In the genomic region with DNA sequence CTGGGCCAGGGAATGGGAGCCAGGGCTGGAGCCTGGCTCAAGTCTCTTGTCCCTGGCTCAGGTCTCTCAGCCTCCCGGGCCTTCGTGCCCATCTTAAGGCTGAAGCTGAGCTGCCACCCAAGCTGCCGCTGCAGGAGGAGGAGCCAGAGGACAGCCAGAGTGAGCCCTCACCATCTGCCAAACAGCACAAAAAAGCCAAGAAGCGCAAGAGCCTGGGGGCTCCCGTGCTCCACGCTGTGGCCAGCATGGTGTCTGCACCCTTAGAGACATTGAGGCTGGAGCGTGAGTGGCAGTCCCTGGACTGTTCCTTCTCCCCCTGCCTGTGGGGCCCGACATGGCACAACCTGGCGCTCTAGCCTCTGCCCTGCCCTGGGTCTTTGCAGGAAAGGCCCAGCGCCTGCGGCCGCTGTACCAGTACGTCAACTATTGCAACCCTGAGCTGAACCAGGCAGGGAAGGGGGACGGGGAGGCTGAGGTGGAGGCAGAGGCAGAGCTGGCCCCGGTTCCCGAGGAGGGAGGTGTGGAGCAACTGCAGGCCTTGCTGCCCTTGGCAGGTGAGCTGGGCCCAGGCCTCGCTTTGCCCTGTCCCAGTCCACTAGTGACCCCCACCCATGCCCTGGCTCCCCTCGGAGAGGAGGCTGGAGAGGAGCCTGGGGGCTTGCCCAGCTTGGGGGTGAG, we compare ENCODE assay signal across 8 cellular contexts. TPM values are rescaled to one million over a fixed set of nuclear protein-coding genes. Genes with fewer than 3 reads are reported as not detected.
DNase-seq lines count a peak whose midpoint lies in the region; FAIRE-seq and TF ChIP-seq lines count a peak whose summit lies in the region.

No MANE protein-coding gene starts in this region.

- no peak overlapping the region for H3K27ac ChIP-seq in astrocyte (ENCODE audit: low read depth, low read length)
- peak overlapping the region; percentile 64 for H3K27ac ChIP-seq in hepatocyte

- H3K27me3 Mint-ChIP-seq in T-helper 2 cell treated with Interferon-gamma antibody and Interleukin-4, amounts not matched to agents 5 μg/mL and 100 μg/mL, for 36 hours (ENCODE audit: low read depth): no peaks in the 10 kb centered on the region
- peaks cover 6% of the 10 kb centered on the region for H3K27me3 Mint-ChIP-seq in astrocyte (ENCODE audit: low read depth, unreplicated experiment)

- peak overlapping the region; percentile 39 for H3K27ac Mint-ChIP-seq in T-helper 2 cell treated with Interferon-gamma antibody and Interleukin-4, amounts not matched to agents 5 μg/mL and 100 μg/mL, for 36 hours
- H3K27ac Mint-ChIP-seq in astrocyte (ENCODE audit: unreplicated experiment): no peak overlapping the region

- peak overlapping the region; percentile 84 for H2AFZ ChIP-seq in astrocyte (ENCODE audit: low read depth, low read length)
- H2AFZ ChIP-seq in hepatocyte: no peak overlapping the region

- H4K20me1 ChIP-seq in astrocyte (ENCODE audit: insufficient read depth, low read length) (peaks cover 6% of the 10 kb centered on the region), hepatocyte (ENCODE audit: insufficient read depth, poor library complexity, severe bottlenecking) (no peaks in the 10 kb centered on the region)

- H3K9me3 ChIP-seq in astrocyte (ENCODE audit: insufficient read depth, low read depth, low read length): no peaks in the 10 kb centered on the region
- no peaks in the 10 kb centered on the region for H3K9me3 ChIP-seq in hepatocyte (ENCODE audit: low read depth)

- peaks cover 18% of the 10 kb centered on the region for H3K4me1 ChIP-seq in astrocyte (ENCODE audit: insufficient read depth, low read length)
- peaks cover 14% of the 10 kb centered on the region for H3K4me1 ChIP-seq in hepatocyte (ENCODE audit: insufficient read depth)

- peaks cover 7% of the 10 kb centered on the region for H3K4me1 Mint-ChIP-seq in T-helper 2 cell treated with Interferon-gamma antibody and Interleukin-4, amounts not matched to agents 5 μg/mL and 100 μg/mL, for 36 hours (ENCODE audit: low read depth)
- peaks cover 3% of the 10 kb centered on the region for H3K4me1 Mint-ChIP-seq in astrocyte (ENCODE audit: low read depth, unreplicated experiment)

- H3K9ac ChIP-seq in astrocyte (ENCODE audit: low read length): peak overlapping the region; percentile 66

- H3K4me3 ChIP-seq in astrocyte (ENCODE audit: insufficient read depth, low read depth, low read length) (no peak overlapping the region), hepatocyte (no peak overlapping the region), skeletal muscle cell (ENCODE audit: low read depth, low read length) (peak overlapping the region; percentile 13)

- TF ChIP-seq CTCF in GM10266 (IDR thresholded peaks at IDR 0.05; ENCODE audit: control insufficient read depth, insufficient read depth, low read depth, missing control alignments) (peak; percentile 90), astrocyte (IDR thresholded peaks at IDR 0.05; ENCODE audit: insufficient read depth, low read depth, low read length) (peak; percentile 82), hepatocyte (IDR thresholded peaks at IDR 0.05; ENCODE audit: poor library complexity) (peak; percentile 74)

- H3K27me3 ChIP-seq in astrocyte (ENCODE audit: insufficient read depth, low read length) (no peaks in the 10 kb centered on the region), hepatocyte (no peaks in the 10 kb centered on the region)

- no peaks in the 10 kb centered on the region for H3K36me3 ChIP-seq in astrocyte (ENCODE audit: insufficient read depth, low read length)
- H3K36me3 ChIP-seq in hepatocyte (replicated peaks; ENCODE audit: insufficient read depth, low read depth): no peaks in the 10 kb centered on the region

- peak; percentile 41 for FAIRE-seq in astrocyte (lab: Jason Lieb, UNC)

- POLR2A ChIA-PET in HEK293T (lab: Yijun Ruan, JAX): interaction anchor here (1.3 to 2.3 kb wide), 2 partner anchors 147 to 267 kb away, joined by 4 to 6 read pairs; no protein-coding TSS in a partner anchor

- H3K36me3 Mint-ChIP-seq in T-helper 2 cell treated with Interferon-gamma antibody and Interleukin-4, amounts not matched to agents 5 μg/mL and 100 μg/mL, for 36 hours (ENCODE audit: low read depth): no peaks in the 10 kb centered on the region
- peaks cover 6% of the 10 kb centered on the region for H3K36me3 Mint-ChIP-seq in astrocyte (ENCODE audit: low read depth, unreplicated experiment)

- H3K79me2 ChIP-seq in astrocyte (ENCODE audit: insufficient read depth, low read length) (no peaks in the 10 kb centered on the region), hepatocyte (no peaks in the 10 kb centered on the region)

- peak overlapping the region; percentile 86 for H3K4me3 Mint-ChIP-seq in T-helper 2 cell treated with Interferon-gamma antibody and Interleukin-4, amounts not matched to agents 5 μg/mL and 100 μg/mL, for 36 hours
- H3K4me3 Mint-ChIP-seq in astrocyte (ENCODE audit: unreplicated experiment): peak overlapping the region; percentile 34

- H3K4me2 ChIP-seq in astrocyte (ENCODE audit: low read length): peak overlapping the region; percentile 85
- H3K4me2 ChIP-seq in hepatocyte: peak overlapping the region; percentile 94

- DNase-seq in GM10266 (ENCODE audit: extremely low spot score) (peak; percentile 94), HEK293T (ENCODE audit: extremely low spot score) (peak; percentile 85), NCI-H1092 treated with DMSO at 0.1 percent for 48 hours (lab: John Stamatoyannopoulos, UW) (peak; percentile 92), astrocyte (ENCODE audit: low read depth) (peak; percentile 78), hepatocyte (ENCODE audit: low spot score) (peak; percentile 93), skeletal muscle cell (ENCODE audit: low read depth) (peak; percentile 68)
- DNase-seq in T-helper 2 cell treated with Interferon-gamma antibody and Interleukin-4, amounts not matched to agents 5 μg/mL and 100 μg/mL, for 36 hours (ENCODE audit: low spot score): peak; percentile 79
- no peak for DNase-seq in NK-92 treated with Interleukin-12 subunit alpha and Interleukin-12 subunit beta, amount 100 ng/mL, for 24 hours (lab: John Stamatoyannopoulos, UW)

- WGBS in hepatocyte (ENCODE audit: low lambda C conversion rate, missing lambda C conversion rate): 36% methylated on average over 18 of the region's 18 CpGs

- CTCF ChIA-PET in HEK293T (lab: Yijun Ruan, JAX): interaction anchor here (1.9 to 5.7 kb wide), 3 partner anchors 24 to 147 kb away, joined by 4 to 31 read pairs (median 9); no protein-coding TSS in a partner anchor

- H3K9me2 ChIP-seq in hepatocyte (replicated peaks; ENCODE audit: insufficient read depth): no peaks in the 10 kb centered on the region

- H3K9me3 Mint-ChIP-seq in T-helper 2 cell treated with Interferon-gamma antibody and Interleukin-4, amounts not matched to agents 5 μg/mL and 100 μg/mL, for 36 hours: no peaks in the 10 kb centered on the region
- H3K9me3 Mint-ChIP-seq in astrocyte (ENCODE audit: unreplicated experiment): no peaks in the 10 kb centered on the region

TF ChIP-seq in HEK293T, 16 proteins besides CTCF, POLR2A, EP300 and RAD21:
- no peak for TF ChIP-seq FOXK2 (IDR thresholded peaks at IDR 0.05)
- TF ChIP-seq TARDBP (IDR thresholded peaks at IDR 0.05): no peak
- no peak for TF ChIP-seq ELF4 (IDR thresholded peaks at IDR 0.05)
- TF ChIP-seq CTBP1 (IDR thresholded peaks at IDR 0.05; ENCODE audit: borderline replicate concordance): no peak
- TF ChIP-seq SUZ12 (IDR thresholded peaks at IDR 0.05): no peak
- peak; percentile 91 for TF ChIP-seq PKNOX1 (IDR thresholded peaks at IDR 0.05)

RNA-seq across cellular contexts. Expression of gene C16orf86, which starts 1.3 kb away (rescaled TPM):
- total RNA-seq in astrocyte (0.32 and 1.6 TPM in 2 replicates), hepatocyte (1.7 and 2.3 TPM in 2 replicates)
- polyA plus RNA-seq in hepatocyte: 3.4 and 4.1 TPM in 2 replicates

RNA-seq across cellular contexts. Expression of gene ENKD1, which starts 1.4 kb away (rescaled TPM):
- total RNA-seq in astrocyte (6.0 and 8.5 TPM in 2 replicates), hepatocyte (8.3 and 10.2 TPM in 2 replicates)
- polyA plus RNA-seq in hepatocyte: 13.1 and 16.0 TPM in 2 replicates

RNA-seq across cellular contexts. Expression of gene PARD6A, which starts 7.2 kb away (rescaled TPM):
- total RNA-seq in astrocyte (1.2 and 1.4 TPM in 2 replicates), hepatocyte (1.1 and 1.4 TPM in 2 replicates)
- polyA plus RNA-seq in hepatocyte: 1.8 and 3.0 TPM in 2 replicates

RNA-seq across cellular contexts. Expression of gene ACD, which starts 7.9 kb away (rescaled TPM):
- 11.8 and 13.5 TPM in 2 replicates for total RNA-seq in astrocyte
- 17.1 and 18.5 TPM in 2 replicates for total RNA-seq in hepatocyte
- 26.3 and 28.5 TPM in 2 replicates for polyA plus RNA-seq in hepatocyte

RNA-seq across cellular contexts. Expression of gene CARMIL2, which starts 23.0 kb away (rescaled TPM):
- total RNA-seq in astrocyte: 2.0 TPM in 2 replicates
- total RNA-seq in hepatocyte: 0.52 and 1.7 TPM in 2 replicates
- 2.6 and 2.9 TPM in 2 replicates for polyA plus RNA-seq in hepatocyte
